ENCODE assay signal across 9 cellular contexts in genomic region chr10:103153765-103154197, GRCh38. TPM values are rescaled to one million over a fixed set of nuclear protein-coding genes. Genes with fewer than 3 reads are reported as not detected.
DNase-seq lines count a peak whose midpoint lies in the region; ATAC-seq and TF ChIP-seq lines count a peak whose summit lies in the region.
"Had no signal": no experiment of that assay in that cellular context is flagged by ENCODE, and none has a peak within 500 bp of the region (broad histone marks: within the 10 kb centered on the region; RNA-seq: fewer than 3 reads in every experiment).

No MANE protein-coding gene starts in this region.

- H3K9me3 ChIP-seq in HEK293 (ENCODE audit: control insufficient read depth, insufficient read depth, low read depth, low read length) = no peaks in the 10 kb centered on the region
- H3K9me3 ChIP-seq in skeletal muscle satellite cell (replicated peaks; ENCODE audit: low read length) = no peaks in the 10 kb centered on the region

- H3K36me3 ChIP-seq in HEK293 (ENCODE audit: control insufficient read depth in 2 of 2, insufficient read depth in 1 of 2, low read length in 2 of 2) = no peaks in the 10 kb centered on the region; a peak in 1 of 3 replicates
- peaks cover 6% of the 10 kb centered on the region for H3K36me3 ChIP-seq in skeletal muscle satellite cell (ENCODE audit: insufficient read depth, low read length)

- TF ChIP-seq CTCF in HEK293 (tag by site-specific recombination; IDR thresholded peaks at IDR 0.05) = no peak
- no peak for TF ChIP-seq CTCF in astrocyte of the cerebellum (IDR thresholded peaks at IDR 0.05; ENCODE audit: low read depth, low read length, missing control alignments)

- ATAC-seq in HG03025 (IDR thresholded peaks at IDR 0.05; ENCODE audit: low FRiP score, unreplicated experiment) = no peak
- ATAC-seq in HG03139 (IDR thresholded peaks at IDR 0.05; ENCODE audit: unreplicated experiment) = no peak
- ATAC-seq: HCT116 had no signal

- POLR2A ChIA-PET in HEK293 (lab: Yijun Ruan, JAX) = no interaction called here

- no peaks in the 10 kb centered on the region for H3K27me3 ChIP-seq in skeletal muscle satellite cell (ENCODE audit: control insufficient read depth, insufficient read depth, low read length)

- no peak overlapping the region for H3K4me3 ChIP-seq in HEK293 (ENCODE audit: low read depth, low read length)
- H3K4me3 ChIP-seq in astrocyte of the cerebellum (ENCODE audit: low read depth, low read length) = no peak overlapping the region
- peak overlapping the region; percentile 32 for H3K4me3 ChIP-seq in skeletal muscle satellite cell (ENCODE audit: low read length)

- CTCF ChIA-PET in HEK293 (lab: Yijun Ruan, JAX) = interaction anchor here (0.6 to 1.7 kb wide), 5 partner anchors 38 to 1751 kb away, joined by 3 to 5 read pairs (median 3); no protein-coding TSS in a partner anchor

- in situ Hi-C loops in astrocyte of the cerebellum (cut with HindIII; ENCODE audit: low sequenced_read_pairs) = no loop called here

- H3K9ac ChIP-seq in skeletal muscle satellite cell (ENCODE audit: low read depth, low read length) = peak overlapping the region; percentile 73

- H3K4me1 ChIP-seq in HEK293 (ENCODE audit: control insufficient read depth, insufficient read depth, low read length) = peaks cover 28% of the 10 kb centered on the region
- H3K4me1 ChIP-seq in skeletal muscle satellite cell (ENCODE audit: control insufficient read depth, insufficient read depth, low read length) = peaks cover 33% of the 10 kb centered on the region

- H3K4me2 ChIP-seq in skeletal muscle satellite cell (ENCODE audit: low read length) = peak overlapping the region; percentile 77

- H3K27ac ChIP-seq in HEK293 (ENCODE audit: extremely low read depth, low read depth, low read length) = no peak overlapping the region

- DNase-seq in astrocyte of the cerebellum (ENCODE audit: low read depth) (peak; percentile 1), iris pigment epithelial cell (ENCODE audit: low read depth) (peak; percentile 72), NCI-H345 (lab: John Stamatoyannopoulos, UW) (no peak)
- no peak for DNase-seq in effector CD8-positive, alpha-beta T cell (lab: John Stamatoyannopoulos, UW)

TF ChIP-seq in HEK293, 187 proteins besides CTCF, POLR2A, EP300 and RAD21 (continues in another document):
- TF ChIP-seq PRDM6 (tag by site-specific recombination; IDR thresholded peaks at IDR 0.05) (peak; percentile 91), ZFHX2 (tag by site-specific recombination; conservative IDR thresholded peaks at IDR 0.05) (no peak), PATZ1 (tag by site-specific recombination; IDR thresholded peaks at IDR 0.05) (no peak), SP7 (tag by site-specific recombination; IDR thresholded peaks at IDR 0.05) (0 out of 2 replicates have a peak, but pooled peaks have one; percentile 17), ZNF18 (tag by site-specific recombination; IDR thresholded peaks at IDR 0.05) (no peak), ZNF362 (tag by site-specific recombination; IDR thresholded peaks at IDR 0.05) (peak; percentile 90), ZNF629 (tag by site-specific recombination; IDR thresholded peaks at IDR 0.05) (0 out of 2 replicates have a peak, but pooled peaks have one; percentile 15), KLF1 (tag by site-specific recombination; IDR thresholded peaks at IDR 0.05) (no peak), ZBTB11 (tag by site-specific recombination; conservative IDR thresholded peaks at IDR 0.05; ENCODE audit: low read depth) (no peak), ZNF335 (tag by site-specific recombination; conservative IDR thresholded peaks at IDR 0.05) (peak; percentile 64), GLIS1 (tag by site-specific recombination; IDR thresholded peaks at IDR 0.05) (0 out of 2 replicates have a peak, but pooled peaks have one; percentile 1)

RNA-seq across cellular contexts. Expression of gene NT5C2, which starts 39.3 kb away (rescaled TPM):
- 22.1 and 35.4 TPM in 2 replicates for total RNA-seq in skeletal muscle satellite cell (2012; rRNA removed)

Comparison
In these comparisons a context has a peak if more than half of its experiments do, and no peak if none do; other contexts are left out.
1. DNase-seq: peak in astrocyte of the cerebellum (single experiment) and iris pigment epithelial cell (single experiment); none in effector CD8-positive, alpha-beta T cell (single experiment) and NCI-H345 (single experiment).